In the genomic region with DNA sequence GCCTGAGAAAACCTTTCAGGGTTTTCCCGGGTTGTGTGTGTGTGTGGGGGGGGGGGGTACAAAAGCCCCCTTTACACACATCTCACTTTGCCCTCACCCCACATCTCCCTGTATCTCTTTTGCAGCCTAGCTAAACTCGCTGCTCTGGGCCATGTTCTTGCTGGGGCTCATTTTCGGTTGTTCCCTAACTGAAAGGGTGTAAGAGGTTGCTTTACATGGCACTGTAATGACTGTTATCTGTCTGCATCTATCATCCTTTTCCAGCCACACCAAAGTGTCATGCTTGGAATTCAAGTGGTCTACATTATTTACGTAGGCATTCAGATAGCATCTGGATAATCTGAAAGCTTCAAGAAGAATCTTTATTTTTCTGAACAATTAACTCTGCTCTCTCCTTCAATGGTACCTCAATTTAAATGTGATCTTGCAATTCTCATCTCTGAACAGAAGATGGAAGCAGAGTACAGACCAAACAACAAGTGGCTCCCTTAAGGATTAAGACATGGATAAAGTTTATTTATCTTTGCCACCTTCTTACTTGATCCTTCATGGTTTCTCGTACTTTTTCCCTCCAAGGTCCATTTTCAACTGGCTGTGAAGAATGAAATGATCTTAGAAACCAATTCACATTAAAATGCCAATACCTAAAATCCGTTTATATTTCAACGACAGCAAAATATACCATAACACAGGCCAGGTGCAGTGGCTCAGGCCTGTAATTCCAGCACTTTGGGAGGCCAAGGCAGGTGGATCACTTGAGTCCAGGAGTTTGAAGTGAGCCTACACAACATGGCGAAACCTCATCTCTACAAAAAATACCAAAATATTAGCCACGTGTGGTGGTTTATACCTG, we compare ENCODE assay signal across 8 cellular contexts. TPM values are rescaled to one million over a fixed set of nuclear protein-coding genes. Genes with fewer than 3 reads are reported as not detected.
DNase-seq lines count a peak whose midpoint lies in the region; ATAC-seq and TF ChIP-seq lines count a peak whose summit lies in the region.

No MANE protein-coding gene starts in this region.

- 47% methylated on average over 9 of the region's 9 CpGs for WGBS in esophagus muscularis mucosa

- H3K4me1 ChIP-seq in esophagus muscularis mucosa, result peaks cover 0 to 5% (median 0%) of the 10 kb centered on the region in 4 donors

- no peak overlapping the region for H3K9ac ChIP-seq in neural cell (ENCODE audit: low read length)

- H3K4me3 ChIP-seq in esophagus muscularis mucosa, result no peak overlapping the region
- no peak overlapping the region for H3K4me3 ChIP-seq in neural cell (ENCODE audit: low read length)

- peak; percentile 66 to 70 (median 68) for TF ChIP-seq CTCF in esophagus muscularis mucosa (IDR thresholded peaks at IDR 0.05)
- TF ChIP-seq CTCF in neural cell (IDR thresholded peaks at IDR 0.05; ENCODE audit: poor library complexity, severe bottlenecking), result peak; percentile 93

- no peak overlapping the region for H3K4me2 ChIP-seq in neural cell (ENCODE audit: low read length)

- peaks cover 0 to 11% (median 0%) of the 10 kb centered on the region in 4 donors for H3K27me3 ChIP-seq in esophagus muscularis mucosa
- no peaks in the 10 kb centered on the region for H3K27me3 ChIP-seq in neural cell (ENCODE audit: insufficient read depth, low read depth, low read length)

- H3K9me2 ChIP-seq in neural cell (ENCODE audit: insufficient read depth, low read length), result no peaks in the 10 kb centered on the region

- H4K20me1 ChIP-seq in neural cell (ENCODE audit: insufficient read depth), result no peaks in the 10 kb centered on the region

- no peak for TF ChIP-seq POLR2A in esophagus muscularis mucosa (IDR thresholded peaks at IDR 0.05; ENCODE audit: low read depth)

- DNase-seq in SIG-M5 treated with dmso at 0.1 percent for 504 hours (lab: John Stamatoyannopoulos, UW; ENCODE audit: unreplicated experiment) (peak; percentile 62), SIG-M5 (lab: John Stamatoyannopoulos, UW) (no peak), RKO (ENCODE audit: low spot score) (peak; percentile 59), esophagus muscularis mucosa (ENCODE audit: extremely low spot score) (no peak), retina (no peak), cortex of kidney (lab: John Stamatoyannopoulos, UW) (no peak)

- H3K27ac ChIP-seq in esophagus muscularis mucosa (replicated peaks in 1 of 4) (no peak overlapping the region), neural cell (ENCODE audit: low read length) (no peak overlapping the region)

- peak; percentile 66 for ATAC-seq in HG03342 (IDR thresholded peaks at IDR 0.05; ENCODE audit: unreplicated experiment)

- no peak for TF ChIP-seq EP300 in esophagus muscularis mucosa (IDR thresholded peaks at IDR 0.05)
- no peak for TF ChIP-seq EP300 in neural cell (conservative IDR thresholded peaks at IDR 0.05; ENCODE audit: poor library complexity, severe bottlenecking)

- H3K36me3 ChIP-seq in esophagus muscularis mucosa (no peaks in the 10 kb centered on the region), neural cell (ENCODE audit: insufficient read depth, low read length) (no peaks in the 10 kb centered on the region)

- intact Hi-C loops in esophagus muscularis mucosa (cut with DNase I), result loop anchor here (2.0 to 5.0 kb wide), 2 partner anchors 139 to 228 kb away; no protein-coding TSS in a partner anchor

- no peaks in the 10 kb centered on the region for H3F3A ChIP-seq in neural cell (ENCODE audit: insufficient read depth, low read length, poor library complexity, severe bottlenecking)

- H3K79me2 ChIP-seq in neural cell (replicated peaks; ENCODE audit: insufficient read depth, low read length), result no peaks in the 10 kb centered on the region

- no peak overlapping the region for H2AFZ ChIP-seq in neural cell (ENCODE audit: low read depth, low read length)

- TF ChIP-seq RAD21 in neural cell (conservative IDR thresholded peaks at IDR 0.05), result peak; percentile 96

- H3K9me3 ChIP-seq in esophagus muscularis mucosa (no peaks in the 10 kb centered on the region), neural cell (ENCODE audit: low read length) (no peaks in the 10 kb centered on the region)

TF ChIP-seq in neural cell, 6 proteins besides CTCF, POLR2A, EP300 and RAD21:
- TF ChIP-seq SMC3 (conservative IDR thresholded peaks at IDR 0.05; ENCODE audit: poor library complexity), result peak; percentile 96
- no peak for TF ChIP-seq POLR2AphosphoS5 (IDR thresholded peaks at IDR 0.05)

RNA-seq across cellular contexts. Expression of a gene that starts 34.9 kb away (rescaled TPM):
- under 1 TPM; under 0.01 to 0.33 (median 0.21) TPM for total RNA-seq in esophagus muscularis mucosa
- 0.84 and 1.5 TPM in 2 replicates for polyA plus RNA-seq in neural cell
- polyA minus RNA-seq in neural cell, result 3.4 TPM in 2 replicates

Comparison
In these comparisons a context has a peak if more than half of its experiments do, and no peak if none do; other contexts are left out.
1. DNase-seq: peak in SIG-M5 treated with dmso at 0.1 percent for 504 hours (single experiment) and RKO (single experiment); none in SIG-M5 (single experiment), esophagus muscularis mucosa (single experiment), retina (single experiment) and cortex of kidney (single experiment).